In the genomic region with DNA sequence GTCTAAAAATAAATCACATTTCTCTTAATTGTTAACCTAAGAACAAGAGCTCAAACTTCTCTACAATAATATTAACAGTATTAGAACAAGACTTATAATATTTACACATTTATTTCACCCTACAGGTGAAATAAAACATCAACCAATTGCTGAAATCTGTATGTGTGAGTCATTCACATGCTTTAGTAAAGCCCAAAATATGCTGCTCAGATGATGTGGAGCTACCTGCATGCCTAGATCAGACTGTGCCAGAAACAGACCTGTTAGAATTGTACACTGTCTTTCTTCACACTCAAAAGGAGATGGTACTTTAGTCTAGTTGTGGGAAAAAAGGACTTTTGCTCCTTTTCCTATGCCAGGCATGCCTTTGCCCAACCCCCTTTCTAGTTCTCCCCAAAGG, we compare ENCODE assay signal across 30 cellular contexts. TPM values are rescaled to one million over a fixed set of nuclear protein-coding genes. Genes with fewer than 3 reads are reported as not detected.
DNase-seq lines count a peak whose midpoint lies in the region; ATAC-seq and TF ChIP-seq lines count a peak whose summit lies in the region.
"Had no signal": no experiment of that assay in that cellular context is flagged by ENCODE, and none has a peak within 500 bp of the region (broad histone marks: within the 10 kb centered on the region; RNA-seq: fewer than 3 reads in every experiment).

No MANE protein-coding gene starts in this region.

- no peak for TF ChIP-seq CTCF in GM10266 (IDR thresholded peaks at IDR 0.05; ENCODE audit: control insufficient read depth, insufficient read depth, low read depth, missing control alignments)

- no peak overlapping the region for H3K4me3 Mint-ChIP-seq in activated CD4-positive, alpha-beta T cell treated with anti-CD3 and anti-CD28 coated beads for 36 hours
- H3K4me3 Mint-ChIP-seq in stimulated activated effector memory CD8-positive, alpha-beta T cell treated with anti-CD3 and anti-CD28 coated beads, Interleukin-12 subunit alpha, Interleukin-12 subunit beta, amount 100 ng/mL, for 72 hours, result no peak overlapping the region
- H3K4me3 Mint-ChIP-seq: activated naive CD8-positive, alpha-beta T cell treated with anti-CD3 and anti-CD28 coated beads for 36 hours; natural killer cell treated with Interleukin-12 subunit alpha and Interleukin-12 subunit beta and Interleukin-15 and Interleukin-18, amount 100 ng/mL, for 72 hours; stimulated activated naive CD8-positive, alpha-beta T cell treated with anti-CD3 and anti-CD28 coated beads, Interleukin-15, amount 100 ng/mL, for 72 hours; T-helper 2 cell treated with Interferon-gamma antibody and Interleukin-4, amounts not matched to agents 5 μg/mL and 100 μg/mL, for 36 hours had no signal

- H3K27ac Mint-ChIP-seq in activated CD4-positive, alpha-beta T cell treated with anti-CD3 and anti-CD28 coated beads for 36 hours, result peak overlapping the region; percentile 14
- peak overlapping the region; percentile 60 for H3K27ac Mint-ChIP-seq in stimulated activated effector memory CD8-positive, alpha-beta T cell treated with anti-CD3 and anti-CD28 coated beads, Interleukin-12 subunit alpha, Interleukin-12 subunit beta, amount 100 ng/mL, for 72 hours
- H3K27ac Mint-ChIP-seq: activated naive CD8-positive, alpha-beta T cell treated with anti-CD3 and anti-CD28 coated beads for 36 hours; stimulated activated naive CD8-positive, alpha-beta T cell treated with anti-CD3 and anti-CD28 coated beads, Interleukin-15, amount 100 ng/mL, for 72 hours; T-helper 2 cell treated with Interferon-gamma antibody and Interleukin-4, amounts not matched to agents 5 μg/mL and 100 μg/mL, for 36 hours had no signal

- H3K4me1 Mint-ChIP-seq in activated CD4-positive, alpha-beta T cell treated with anti-CD3 and anti-CD28 coated beads for 36 hours, result peaks cover 37% of the 10 kb centered on the region
- H3K4me1 Mint-ChIP-seq in stimulated activated effector memory CD8-positive, alpha-beta T cell treated with anti-CD3 and anti-CD28 coated beads, Interleukin-12 subunit alpha, Interleukin-12 subunit beta, amount 100 ng/mL, for 72 hours, result peaks cover 37% of the 10 kb centered on the region

- intact Hi-C loops in activated CD4-positive, alpha-beta T cell treated with anti-CD3 and anti-CD28 coated beads for 36 hours (cut with DNase I, micrococcal nuclease), result no loop called here

- no peak overlapping the region for H3K4me3 ChIP-seq in MG63
- H3K4me3 ChIP-seq: colonic mucosa, heart right ventricle, lower lobe of right lung, thoracic aorta had no signal

- no peaks in the 10 kb centered on the region for H3K27me3 ChIP-seq in MG63
- H3K27me3 ChIP-seq: colonic mucosa, heart right ventricle had no signal

- no peaks in the 10 kb centered on the region for H3K36me3 Mint-ChIP-seq in activated CD4-positive, alpha-beta T cell treated with anti-CD3 and anti-CD28 coated beads for 36 hours (ENCODE audit: low read depth)
- H3K36me3 Mint-ChIP-seq in stimulated activated effector memory CD8-positive, alpha-beta T cell treated with anti-CD3 and anti-CD28 coated beads, Interleukin-12 subunit alpha, Interleukin-12 subunit beta, amount 100 ng/mL, for 72 hours, result no peaks in the 10 kb centered on the region

- CTCF ChIA-PET in activated CD4-positive, alpha-beta T cell treated with anti-CD3 and anti-CD28 coated beads for 36 hours (lab: Charles Lee), result interaction anchor here (0.7 to 1.2 kb wide), 4 partner anchors 9 to 167 kb away, joined by 3 to 4 read pairs (median 3); no protein-coding TSS in a partner anchor

- no peaks in the 10 kb centered on the region for H3K9me3 Mint-ChIP-seq in activated CD4-positive, alpha-beta T cell treated with anti-CD3 and anti-CD28 coated beads for 36 hours (ENCODE audit: low read depth)
- no peaks in the 10 kb centered on the region for H3K9me3 Mint-ChIP-seq in stimulated activated effector memory CD8-positive, alpha-beta T cell treated with anti-CD3 and anti-CD28 coated beads, Interleukin-12 subunit alpha, Interleukin-12 subunit beta, amount 100 ng/mL, for 72 hours
- H3K9me3 Mint-ChIP-seq: activated naive CD8-positive, alpha-beta T cell treated with anti-CD3 and anti-CD28 coated beads for 36 hours; natural killer cell treated with Interleukin-12 subunit alpha and Interleukin-12 subunit beta and Interleukin-15 and Interleukin-18, amount 100 ng/mL, for 72 hours; stimulated activated naive CD8-positive, alpha-beta T cell treated with anti-CD3 and anti-CD28 coated beads, Interleukin-15, amount 100 ng/mL, for 72 hours; T-helper 2 cell treated with Interferon-gamma antibody and Interleukin-4, amounts not matched to agents 5 μg/mL and 100 μg/mL, for 36 hours had no signal

- POLR2A ChIA-PET in activated CD4-positive, alpha-beta T cell treated with anti-CD3 and anti-CD28 coated beads for 36 hours (lab: Charles Lee), result no interaction called here

- ATAC-seq in activated CD4-positive, alpha-beta T cell treated with anti-CD3 and anti-CD28 coated beads for 36 hours, result no peak
- ATAC-seq in stimulated activated effector memory CD8-positive, alpha-beta T cell treated with anti-CD3 and anti-CD28 coated beads, Interleukin-12 subunit alpha, Interleukin-12 subunit beta, amount 100 ng/mL, for 72 hours, result no peak
- ATAC-seq: heart right ventricle; natural killer cell treated with Interleukin-12 subunit alpha and Interleukin-12 subunit beta and Interleukin-15 and Interleukin-18, amount 100 ng/mL, for 72 hours; stimulated activated naive CD8-positive, alpha-beta T cell treated with anti-CD3 and anti-CD28 coated beads, Interleukin-15, amount 100 ng/mL, for 72 hours had no signal

- DNase-seq in activated CD4-positive, alpha-beta T cell treated with anti-CD3 and anti-CD28 coated beads for 36 hours, result no peak
- no peak for DNase-seq in activated CD4-positive, alpha-beta T cell treated with anti-CD3 and anti-CD28 coated beads, Interleukin-2, amount 50 U/mL, for 1 hour
- peak; percentile 29 for DNase-seq in cerebellar cortex (ENCODE audit: low spot score)
- DNase-seq in kidney tubule cell (ENCODE audit: low spot score), result peak; percentile 63
- DNase-seq in stimulated activated effector memory CD8-positive, alpha-beta T cell treated with anti-CD3 and anti-CD28 coated beads, Interleukin-12 subunit alpha, Interleukin-12 subunit beta, amount 100 ng/mL, for 72 hours (ENCODE audit: low spot score in 2 of 2), result no peak
- no peak for DNase-seq in activated naive CD4-positive, alpha-beta T cell treated with Interleukin-2 at 50 U/mL for 16 hours
- no peak for DNase-seq in MG63
- DNase-seq in GM10266 (ENCODE audit: extremely low spot score), result no peak
- DNase-seq: activated CD4-positive, alpha-beta T cell treated with anti-CD3 and anti-CD28 coated beads for 4 hours; activated naive CD8-positive, alpha-beta T cell treated with anti-CD3 and anti-CD28 coated beads for 36 hours; anterior cingulate cortex; colonic mucosa; DMS79 treated with DMSO at 0.1 percent for 48 hours; effector memory CD4-positive, alpha-beta T cell; foreskin fibroblast; GF-D8; heart right ventricle; KG1; kidney glomerular epithelial cell; lower lobe of right lung; MM.1S; NCI-H1417; NCI-H2029; NCI-H524 treated with DMSO at 0.1 percent for 48 hours; SHP77; small intestine; stimulated activated naive CD8-positive, alpha-beta T cell treated with anti-CD3 and anti-CD28 coated beads, Interleukin-15, amount 100 ng/mL, for 72 hours had no signal

- H3K27me3 Mint-ChIP-seq in activated CD4-positive, alpha-beta T cell treated with anti-CD3 and anti-CD28 coated beads for 36 hours, result no peaks in the 10 kb centered on the region
- H3K27me3 Mint-ChIP-seq: activated naive CD8-positive, alpha-beta T cell treated with anti-CD3 and anti-CD28 coated beads for 36 hours; natural killer cell treated with Interleukin-12 subunit alpha and Interleukin-12 subunit beta and Interleukin-15 and Interleukin-18, amount 100 ng/mL, for 72 hours; stimulated activated naive CD8-positive, alpha-beta T cell treated with anti-CD3 and anti-CD28 coated beads, Interleukin-15, amount 100 ng/mL, for 72 hours had no signal

- no peaks in the 10 kb centered on the region for H3K9me3 ChIP-seq in MG63
- H3K9me3 ChIP-seq: colonic mucosa, heart right ventricle, lower lobe of right lung, thoracic aorta had no signal

- H3K36me3 ChIP-seq in MG63, result no peaks in the 10 kb centered on the region
- H3K36me3 ChIP-seq: colonic mucosa, heart right ventricle, lower lobe of right lung, thoracic aorta had no signal

RNA-seq across cellular contexts. Expression of gene RPS6KA5, which starts 54.7 kb away (rescaled TPM):
- 10 to 100 TPM; 11.9 to 13.8 TPM for total RNA-seq in activated CD4-positive, alpha-beta T cell treated with anti-CD3 and anti-CD28 coated beads for 36 hours
- total RNA-seq in MG63 (2014; rRNA removed; shearing (Covaris generic); ENCODE audit: low replicate concordance), result 1.5 and 2.9 TPM in 2 replicates

Comparison
In these comparisons a context has a peak if more than half of its experiments do, and no peak if none do; other contexts are left out.
1. DNase-seq: peak in cerebellar cortex (single experiment) and kidney tubule cell (single experiment); none in activated CD4-positive, alpha-beta T cell treated with anti-CD3 and anti-CD28 coated beads for 36 hours (single experiment), activated CD4-positive, alpha-beta T cell treated with anti-CD3 and anti-CD28 coated beads, Interleukin-2, amount 50 U/mL, for 1 hour (single experiment), stimulated activated effector memory CD8-positive, alpha-beta T cell treated with anti-CD3 and anti-CD28 coated beads, Interleukin-12 subunit alpha, Interleukin-12 subunit beta, amount 100 ng/mL, for 72 hours (0 of 2), activated naive CD4-positive, alpha-beta T cell treated with Interleukin-2 at 50 U/mL for 16 hours (single experiment), MG63 (single experiment) and GM10266 (single experiment).